ENCODE assay signal across 21 cellular contexts in the genomic region with DNA sequence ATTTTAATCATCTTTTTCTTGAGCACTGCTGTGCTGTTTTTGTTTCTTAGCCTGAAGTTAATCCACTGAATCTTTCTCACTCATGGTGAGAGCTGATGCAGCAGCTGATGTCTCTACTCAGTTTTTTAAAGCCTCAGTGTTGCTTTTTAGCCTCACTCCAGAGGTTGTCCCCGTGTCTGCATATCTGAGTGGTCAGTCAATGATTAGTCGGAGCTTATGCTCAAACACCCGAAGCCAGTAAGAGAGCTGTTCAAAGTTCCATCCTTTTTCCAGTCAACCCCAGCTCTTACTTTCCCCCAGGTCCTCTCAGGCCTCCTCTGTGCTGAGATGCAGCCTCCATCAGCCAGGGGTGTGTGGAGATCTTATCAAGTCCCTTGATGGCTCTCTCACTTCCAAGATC.
DNase-seq lines count a peak whose midpoint lies in the region; ATAC-seq, FAIRE-seq and TF ChIP-seq lines count a peak whose summit lies in the region.
"Had no signal": no experiment of that assay in that cellular context is flagged by ENCODE, and none has a peak within 500 bp of the region (broad histone marks: within the 10 kb centered on the region; RNA-seq: fewer than 3 reads in every experiment).

No MANE protein-coding gene starts in this region.

- peak overlapping the region; percentile 45 for H3K27ac Mint-ChIP-seq in type B pancreatic cell
- H3K27ac Mint-ChIP-seq: CD14-positive monocyte had no signal

- no peaks in the 10 kb centered on the region for H4K20me1 ChIP-seq in HepG2 (ENCODE audit: insufficient read depth, low read length)

- TF ChIP-seq RAD21 in HepG2 (CRISPR knock-in tag; IDR thresholded peaks at IDR 0.05), result no peak

- H3K27ac ChIP-seq in HepG2 (ENCODE audit: extremely low read length, insufficient read depth, low read length) (no peak overlapping the region), right lobe of liver (no peak overlapping the region), mesenchymal stem cell (ENCODE audit: low read length, poor library complexity, severe bottlenecking) (peak overlapping the region; percentile 44)

- H2AFZ ChIP-seq in HepG2 (ENCODE audit: low read length) (no peak overlapping the region), mesenchymal stem cell (ENCODE audit: low read depth, low read length) (no peak overlapping the region)

- peaks cover 41% of the 10 kb centered on the region for H3K4me1 Mint-ChIP-seq in type B pancreatic cell (ENCODE audit: unreplicated experiment)
- H3K4me1 Mint-ChIP-seq: CD14-positive monocyte had no signal

- H3K4ac ChIP-seq in mesenchymal stem cell (ENCODE audit: low read depth in 1 of 2, low read length in 2 of 2), result no peak overlapping the region

- no peak overlapping the region for H2BK120ac ChIP-seq in mesenchymal stem cell (ENCODE audit: low read depth, low read length)

- BruUV-seq in HepG2 (replicated peaks; lab: Mats Ljungman, UMichigan), result no TSS peak

- H3K4me3 ChIP-seq in HepG2 (replicated peaks in 1 of 3; ENCODE audit: insufficient read depth in 1 of 3, low read depth in 2 of 3, low read length in 3 of 3), result no peak overlapping the region
- no peak overlapping the region for H3K4me3 ChIP-seq in right lobe of liver
- H3K4me3 ChIP-seq in choroid plexus epithelial cell (ENCODE audit: low read depth, low read length), result no peak overlapping the region
- H3K4me3 ChIP-seq in mesenchymal stem cell (ENCODE audit: insufficient read depth in 1 of 2, low read depth in 1 of 2, low read length in 2 of 2), result no peak overlapping the region
- H3K4me3 ChIP-seq: MG63 had no signal

- no peak overlapping the region for H3K18ac ChIP-seq in mesenchymal stem cell (ENCODE audit: low read depth in 1 of 2, low read length in 2 of 2)

- H3K9me3 Mint-ChIP-seq in type B pancreatic cell, result no peaks in the 10 kb centered on the region

- H3K23ac ChIP-seq in mesenchymal stem cell (ENCODE audit: low read length in 2 of 2), result no peak overlapping the region

- no peak overlapping the region for H2AK5ac ChIP-seq in mesenchymal stem cell (ENCODE audit: low read length, severe bottlenecking)

- in situ Hi-C loops in HepG2 (cut with HindIII; ENCODE audit: extremely low pct_ligation_motif_present, low pct_unique_long_range_greater_than_20kb), result no loop called here

- H3K36me3 Mint-ChIP-seq in type B pancreatic cell, result peaks cover 37% of the 10 kb centered on the region

- H3K79me1 ChIP-seq in mesenchymal stem cell (replicated peaks; ENCODE audit: low read length, poor library complexity, severe bottlenecking), result peaks cover 6% of the 10 kb centered on the region

- FAIRE-seq in HepG2 (lab: Jason Lieb, UNC), result peak; percentile 18
- FAIRE-seq in urothelium cell line (lab: Jason Lieb, UNC), result no peak
- FAIRE-seq: GM12892 had no signal

- H3K4me3 Mint-ChIP-seq in type B pancreatic cell, result peak overlapping the region; percentile 12
- H3K4me3 Mint-ChIP-seq: CD14-positive monocyte had no signal

- intact Hi-C loops in HepG2 (cut with micrococcal nuclease; ENCODE audit: unreplicated experiment), result no loop called here
- intact Hi-C loops in right lobe of liver (cut with DNase I), result no loop called here

- no peak for TF ChIP-seq CTCF in HepG2 (CRISPR knock-in tag; IDR thresholded peaks at IDR 0.05)
- TF ChIP-seq CTCF in right lobe of liver (IDR thresholded peaks at IDR 0.05), result no peak
- TF ChIP-seq CTCF in choroid plexus epithelial cell (conservative IDR thresholded peaks at IDR 0.05; ENCODE audit: low read depth, low read length), result no peak
- no peak for TF ChIP-seq CTCF in type B pancreatic cell (conservative IDR thresholded peaks at IDR 0.05)

- no peak for TF ChIP-seq EP300 in HepG2 (IDR thresholded peaks at IDR 0.05; ENCODE audit: low read depth in 2 of 2, low read length in 2 of 2)
- TF ChIP-seq EP300 in HepG2 (CRISPR knock-in tag; IDR thresholded peaks at IDR 0.05; ENCODE audit: borderline replicate concordance), result no peak

- no peak overlapping the region for H4K8ac ChIP-seq in mesenchymal stem cell (ENCODE audit: low read length)

- H3K4me2 ChIP-seq in HepG2 (ENCODE audit: low read depth, low read length), result no peak overlapping the region
- H3K4me2 ChIP-seq in mesenchymal stem cell (ENCODE audit: low read length, poor library complexity, severe bottlenecking), result no peak overlapping the region

- CTCF ChIA-PET in HepG2 (lab: Yijun Ruan, JAX; ENCODE audit: low intra/inter-chr PET ratio, low total read pairs), result no interaction called here

- no peak overlapping the region for H3K14ac ChIP-seq in mesenchymal stem cell (ENCODE audit: low read length in 2 of 2)

- H2BK15ac ChIP-seq in mesenchymal stem cell (ENCODE audit: low read depth, poor library complexity, severe bottlenecking), result no peak overlapping the region

- H3K9ac ChIP-seq in HepG2 (ENCODE audit: insufficient read depth, low read depth, low read length) (no peak overlapping the region), mesenchymal stem cell (ENCODE audit: low read length) (no peak overlapping the region)

- no peaks in the 10 kb centered on the region for H3K27me3 Mint-ChIP-seq in type B pancreatic cell

- H3K79me2 ChIP-seq in HepG2 (ENCODE audit: insufficient read depth, low read length), result no peaks in the 10 kb centered on the region

- no peaks in the 10 kb centered on the region for H3K9me3 ChIP-seq in HepG2 (ENCODE audit: low read length)
- no peaks in the 10 kb centered on the region for H3K9me3 ChIP-seq in right lobe of liver
- H3K9me3 ChIP-seq in mesenchymal stem cell (ENCODE audit: control insufficient read depth, low read length), result no peaks in the 10 kb centered on the region
- H3K9me3 ChIP-seq: MG63 had no signal

- H3K27me3 ChIP-seq in HepG2 (ENCODE audit: control insufficient read depth in 1 of 2, insufficient read depth in 2 of 2, low read length in 2 of 2), result peaks cover 0 to 14% of the 10 kb centered on the region in 2 experiments; a peak in 3 of 5 replicates
- no peaks in the 10 kb centered on the region for H3K27me3 ChIP-seq in right lobe of liver
- H3K27me3 ChIP-seq in mesenchymal stem cell (ENCODE audit: control insufficient read depth in 1 of 2, insufficient read depth in 1 of 2, low read length in 2 of 2), result no peaks in the 10 kb centered on the region
- H3K27me3 ChIP-seq: MG63 had no signal

- H2BK5ac ChIP-seq in mesenchymal stem cell (ENCODE audit: low read depth, low read length, poor library complexity, severe bottlenecking), result no peak overlapping the region

- DNase-seq in HepG2 (ENCODE audit: low spot score) (no peak), right lobe of liver (no peak), choroid plexus epithelial cell (ENCODE audit: low read depth) (peak; percentile 2), mesenchymal stem cell (no peak), type B pancreatic cell (ENCODE audit: extremely low spot score, unreplicated experiment) (no peak), urothelium cell line (ENCODE audit: low spot score) (no peak), cerebellar nuclear complex (lab: John Stamatoyannopoulos, UW) (no peak)
- DNase-seq: 8988T, COR-L47, DMS53, GOT3, MG63, NCI-H1105 treated with DMSO at 0.1 percent for 48 hours, NCI-H187, NCI-H446 treated with DMSO at 0.1 percent for 48 hours, NCI-H774 had no signal

- ATAC-seq in HepG2 (peak; percentile 67), right lobe of liver (no peak), GM18519 (IDR thresholded peaks at IDR 0.05; ENCODE audit: low FRiP score, unreplicated experiment) (no peak)
- ATAC-seq: Panc1, Right ventricle myocardium inferior had no signal

- POLR2A ChIA-PET in HepG2 (lab: Yijun Ruan, JAX), result no interaction called here

- no peak overlapping the region for H2BK12ac ChIP-seq in mesenchymal stem cell (ENCODE audit: low read length in 2 of 2)

- TF ChIP-seq POLR2A in HepG2 (IDR thresholded peaks at IDR 0.05; ENCODE audit: insufficient read depth in 1 of 2, low read depth in 2 of 2, low read length in 2 of 2), result no peak
- TF ChIP-seq POLR2A in right lobe of liver (IDR thresholded peaks at IDR 0.05), result no peak

- H3K4me1 ChIP-seq in HepG2 (ENCODE audit: insufficient read depth, low read length) (peaks cover 18% of the 10 kb centered on the region), right lobe of liver (no peaks in the 10 kb centered on the region), mesenchymal stem cell (ENCODE audit: control insufficient read depth, insufficient read depth, low read depth, low read length) (peaks cover 6% of the 10 kb centered on the region)

- H3K36me3 ChIP-seq in HepG2 (replicated peaks in 1 of 2; ENCODE audit: control insufficient read depth in 1 of 2, insufficient read depth in 2 of 2, low read length in 2 of 2) (no peaks in the 10 kb centered on the region), right lobe of liver (no peaks in the 10 kb centered on the region), mesenchymal stem cell (ENCODE audit: control insufficient read depth in 1 of 2, insufficient read depth in 2 of 2, low read depth in 1 of 2, low read length in 2 of 2) (no peaks in the 10 kb centered on the region)
- H3K36me3 ChIP-seq: MG63 had no signal

- WGBS in HepG2 (ENCODE audit: low lambda C conversion rate), result 0% methylated on average over 3 of the region's 3 CpGs
- WGBS in right lobe of liver (ENCODE audit: insufficient coverage, low coverage, low lambda C conversion rate, missing lambda C conversion rate), result 37% methylated on average over 2 of the region's 3 CpGs
- WGBS in mesenchymal stem cell, result 91% methylated on average over 3 of the region's 3 CpGs

- H4K91ac ChIP-seq in mesenchymal stem cell (ENCODE audit: low read length), result no peak overlapping the region

TF ChIP-seq in HepG2, 621 proteins besides CTCF, POLR2A, EP300 and RAD21 (continues in another document):
- TF ChIP-seq, protein P1, sequence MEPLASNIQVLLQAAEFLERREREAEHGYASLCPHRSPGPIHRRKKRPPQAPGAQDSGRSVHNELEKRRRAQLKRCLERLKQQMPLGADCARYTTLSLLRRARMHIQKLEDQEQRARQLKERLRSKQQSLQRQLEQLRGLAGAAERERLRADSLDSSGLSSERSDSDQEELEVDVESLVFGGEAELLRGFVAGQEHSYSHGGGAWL (CRISPR knock-in tag; IDR thresholded peaks at IDR 0.05), result no peak
- TF ChIP-seq, protein P2, sequence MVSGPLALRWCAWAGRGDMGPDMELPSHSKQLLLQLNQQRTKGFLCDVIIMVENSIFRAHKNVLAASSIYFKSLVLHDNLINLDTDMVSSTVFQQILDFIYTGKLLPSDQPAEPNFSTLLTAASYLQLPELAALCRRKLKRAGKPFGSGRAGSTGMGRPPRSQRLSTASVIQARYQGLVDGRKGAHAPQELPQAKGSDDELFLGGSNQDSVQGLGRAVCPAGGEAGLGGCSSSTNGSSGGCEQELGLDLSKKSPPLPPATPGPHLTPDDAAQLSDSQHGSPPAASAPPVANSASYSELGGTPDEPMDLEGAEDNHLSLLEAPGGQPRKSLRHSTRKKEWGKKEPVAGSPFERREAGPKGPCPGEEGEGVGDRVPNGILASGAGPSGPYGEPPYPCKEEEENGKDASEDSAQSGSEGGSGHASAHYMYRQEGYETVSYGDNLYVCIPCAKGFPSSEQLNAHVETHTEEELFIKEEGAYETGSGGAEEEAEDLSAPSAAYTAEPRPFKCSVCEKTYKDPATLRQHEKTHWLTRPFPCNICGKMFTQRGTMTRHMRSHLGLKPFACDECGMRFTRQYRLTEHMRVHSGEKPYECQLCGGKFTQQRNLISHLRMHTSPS (CRISPR knock-in tag; IDR thresholded peaks at IDR 0.05; ENCODE audit: low read depth), result no peak
- no peak for TF ChIP-seq ZNF703 (CRISPR knock-in tag; IDR thresholded peaks at IDR 0.05; ENCODE audit: borderline replicate concordance)
- no peak for TF ChIP-seq SAP130 (CRISPR knock-in tag; IDR thresholded peaks at IDR 0.05; ENCODE audit: low read depth)
- TF ChIP-seq ARHGAP35 (CRISPR knock-in tag; IDR thresholded peaks at IDR 0.05; ENCODE audit: borderline replicate concordance), result no peak
